Comparison of ENCODE assay signal across 8 cellular contexts in the genomic region with DNA sequence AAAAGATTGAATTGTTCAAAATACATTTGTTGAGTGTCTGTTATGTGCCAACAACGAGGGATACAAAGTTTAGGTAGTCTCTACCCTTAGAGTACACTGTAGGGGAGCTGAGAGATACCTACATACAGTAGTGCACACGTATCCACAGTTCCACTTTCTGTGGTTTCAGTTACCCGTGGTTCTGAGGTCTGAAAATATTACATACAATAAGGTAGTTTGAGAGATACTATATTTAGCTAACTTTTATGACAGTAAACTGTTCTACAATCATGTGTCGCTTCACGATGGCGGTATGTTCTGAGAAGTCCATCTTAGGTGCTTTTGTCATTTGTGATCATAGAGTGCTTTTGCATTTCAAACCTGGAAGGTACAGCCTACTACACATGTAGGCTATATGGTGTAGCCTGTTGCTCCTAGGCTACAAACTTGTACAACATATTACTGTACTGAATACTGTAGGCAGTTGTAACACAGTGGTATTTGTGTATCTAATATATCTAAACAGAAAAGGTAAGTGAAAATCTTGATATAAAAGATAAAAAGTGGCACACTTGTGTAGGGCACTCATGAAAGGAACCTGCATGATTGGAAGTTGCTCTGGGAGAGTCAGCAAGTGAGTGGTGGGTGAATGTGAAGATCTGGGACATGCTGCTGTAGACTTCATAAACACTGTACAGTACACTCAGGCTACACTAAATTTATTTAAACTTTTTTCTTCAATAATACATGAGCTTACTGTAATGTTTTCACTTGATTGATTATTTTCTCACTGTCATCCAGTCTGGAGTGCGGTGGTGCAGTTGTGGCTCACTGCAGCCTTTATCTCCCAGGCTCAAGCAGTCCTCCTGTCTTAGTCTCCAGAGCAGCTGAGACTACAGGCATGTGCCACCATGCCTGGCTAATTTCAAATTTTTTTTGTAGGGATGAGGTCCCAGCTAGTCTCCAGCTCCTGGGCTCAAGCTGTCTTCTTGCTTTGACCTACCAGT. TPM values are rescaled to one million over a fixed set of nuclear protein-coding genes. Genes with fewer than 3 reads are reported as not detected.
A peak's percentile ranks its signal among the peaks of the same experiment; 100 is the strongest.
DNase-seq lines count a peak whose midpoint lies in the region; ATAC-seq and FAIRE-seq lines count a peak whose summit lies in the region.
"Had no signal": no experiment of that assay in that cellular context is flagged by ENCODE, and none has a peak within 500 bp of the region (broad histone marks: within the 10 kb centered on the region; RNA-seq: fewer than 3 reads in every experiment).

No MANE protein-coding gene starts in this region.

- DNase-seq in MV-4-11 (lab: John Stamatoyannopoulos, UW) = peak; percentile 48
- DNase-seq in naive thymus-derived CD8-positive, alpha-beta T cell = no peak
- no peak for DNase-seq in NCI-H345 (lab: John Stamatoyannopoulos, UW)
- no peak for DNase-seq in T-helper 9 cell
- DNase-seq in HTR-8/SVneo (ENCODE audit: insufficient read length, low spot score) = no peak

- peak overlapping the region in 9 of 10 donors; percentile 8 to 97 (median 69) for H3K27ac Mint-ChIP-seq in naive thymus-derived CD8-positive, alpha-beta T cell

- POLR2A ChIA-PET in naive thymus-derived CD8-positive, alpha-beta T cell (lab: Charles Lee) = interaction anchor here (2.1 kb wide), 1 partner anchor 87 kb away, joined by 7 read pairs; no protein-coding TSS in a partner anchor

- ATAC-seq in GM18868 (IDR thresholded peaks at IDR 0.05; ENCODE audit: unreplicated experiment) (peak; percentile 51), GM21825 (IDR thresholded peaks at IDR 0.05; ENCODE audit: unreplicated experiment) (peak; percentile 43)
- no peak for ATAC-seq in naive thymus-derived CD8-positive, alpha-beta T cell
- ATAC-seq: gastroesophageal sphincter had no signal

- H3K4me1 Mint-ChIP-seq in naive thymus-derived CD8-positive, alpha-beta T cell = peaks cover 30 to 83% (median 70%) of the 10 kb centered on the region in 4 donors

- FAIRE-seq in HTR-8/SVneo (lab: Jason Lieb, UNC) = no peak

- H3K36me3 Mint-ChIP-seq in naive thymus-derived CD8-positive, alpha-beta T cell = peaks cover 0 to 13% (median 2%) of the 10 kb centered on the region in 3 donors

- H3K4me3 Mint-ChIP-seq in naive thymus-derived CD8-positive, alpha-beta T cell = peak overlapping the region; percentile 38 to 100 (median 98)

- no peaks in the 10 kb centered on the region for H3K9me3 Mint-ChIP-seq in naive thymus-derived CD8-positive, alpha-beta T cell

- H3K27me3 Mint-ChIP-seq in naive thymus-derived CD8-positive, alpha-beta T cell = no peaks in the 10 kb centered on the region

RNA-seq across cellular contexts. Expression of a gene that starts 4.0 kb away (rescaled TPM):
- total RNA-seq in naive thymus-derived CD8-positive, alpha-beta T cell = 100 to 1,000 TPM; 113 to 114 TPM
- polyA plus RNA-seq in naive thymus-derived CD8-positive, alpha-beta T cell = 10 to 100 TPM; 36.6 to 55.4 (median 46.0) TPM

Comparison
In these comparisons a context has a peak if more than half of its experiments do, and no peak if none do; other contexts are left out.
1. ATAC-seq: peak in GM18868 (single experiment) and GM21825 (single experiment); none in naive thymus-derived CD8-positive, alpha-beta T cell (0 of 2).